Comparison of ENCODE assay signal across 18 cellular contexts in the genomic region with DNA sequence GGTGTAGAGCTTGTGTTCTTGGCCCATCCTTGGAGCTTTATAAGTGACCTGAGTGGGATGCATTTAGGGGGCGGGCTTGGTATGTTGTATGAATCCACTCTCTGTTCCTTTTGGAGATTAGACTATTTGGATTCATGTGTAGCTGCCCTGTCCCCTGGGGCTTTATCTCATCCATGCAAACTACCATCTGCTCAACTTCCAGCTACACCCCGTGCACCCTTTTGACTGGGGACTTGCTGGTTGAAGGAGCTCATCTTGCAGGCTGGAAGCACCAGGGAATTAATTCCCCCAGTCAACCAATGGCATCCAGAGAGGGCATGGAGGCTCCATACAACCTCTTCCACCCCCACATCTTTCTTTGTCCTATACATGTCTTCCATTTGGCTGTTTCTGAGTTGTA. TPM values are rescaled to one million over a fixed set of nuclear protein-coding genes. Genes with fewer than 3 reads are reported as not detected.
DNase-seq lines count a peak whose midpoint lies in the region; ATAC-seq and TF ChIP-seq lines count a peak whose summit lies in the region.
"Had no signal": no experiment of that assay in that cellular context is flagged by ENCODE, and none has a peak within 500 bp of the region (broad histone marks: within the 10 kb centered on the region; RNA-seq: fewer than 3 reads in every experiment).

No MANE protein-coding gene starts in this region.

- no peak overlapping the region for H2AFZ ChIP-seq in mammary epithelial cell (ENCODE audit: low read depth, low read length)

- in situ Hi-C loops in mammary epithelial cell (cut with MboI; ENCODE audit: low sequenced_read_pairs in 2 of 2): no loop called here

- intact Hi-C loops in mammary epithelial cell (cut with micrococcal nuclease): no loop called here

- CTCF ChIA-PET in mammary epithelial cell (lab: Charles Lee; ENCODE audit: low non-redundant PET): no interaction called here

- dilution Hi-C loops in mammary epithelial cell (cut with HindIII; ENCODE audit: low sequenced_read_pairs): no loop called here

- DNase-seq in D341Med (ENCODE audit: low spot score) (peak; percentile 82), NCI-H2171 (lab: John Stamatoyannopoulos, UW) (peak; percentile 55), NCI-H82 (lab: John Stamatoyannopoulos, UW) (peak; percentile 83), endodermal cell (peak; percentile 17), mammary epithelial cell (no peak)
- DNase-seq in stimulated activated CD4-positive, alpha-beta T cell treated with anti-CD3 and anti-CD28 coated beads, Interleukin-12 subunit alpha, Interleukin-12 subunit beta, amount 100 ng/mL, for 4 hours: no peak
- DNase-seq: ACHN; Calu3; CD4-positive, alpha-beta T cell; DND-41; GDM1; HCEC 1CT; HFFc6 had no signal

- no TSS peak for BruUV-seq in mammary epithelial cell (replicated peaks; lab: Mats Ljungman, UMichigan)

- no peak overlapping the region for H3K9ac ChIP-seq in endodermal cell (ENCODE audit: extremely low read depth, low read length, poor library complexity, severe bottlenecking)
- no peak overlapping the region for H3K9ac ChIP-seq in mammary epithelial cell (ENCODE audit: insufficient read depth, low read length)
- H3K9ac ChIP-seq: BLaER1 treated with 17β-estradiol and CSF1 and Interleukin-3, amounts not matched to agents 10 nM and 100 nM had no signal

- no peaks in the 10 kb centered on the region for H3K36me3 Mint-ChIP-seq in endodermal cell (ENCODE audit: low read depth)

- no peaks in the 10 kb centered on the region for H3K4me1 Mint-ChIP-seq in endodermal cell

- H3K27ac Mint-ChIP-seq in endodermal cell: no peak overlapping the region
- H3K27ac Mint-ChIP-seq: CD4-positive, alpha-beta T cell; HFFc6 had no signal

- ATAC-seq in HG02610 (IDR thresholded peaks at IDR 0.05; ENCODE audit: unreplicated experiment) (no peak), GM18868 (IDR thresholded peaks at IDR 0.05; ENCODE audit: unreplicated experiment) (no peak)

- H3K4me3 Mint-ChIP-seq in endodermal cell: no peak overlapping the region
- H3K4me3 Mint-ChIP-seq: CD4-positive, alpha-beta T cell; HFFc6 had no signal

- no peaks in the 10 kb centered on the region for H4K20me1 ChIP-seq in mammary epithelial cell (ENCODE audit: insufficient read depth, low read length)
- H4K20me1 ChIP-seq: BLaER1 treated with 17β-estradiol and CSF1 and Interleukin-3, amounts not matched to agents 10 nM and 100 nM had no signal

- H3K9me3 ChIP-seq in endodermal cell (ENCODE audit: control insufficient read depth, low read length): no peaks in the 10 kb centered on the region
- no peaks in the 10 kb centered on the region for H3K9me3 ChIP-seq in mammary epithelial cell (replicated peaks; ENCODE audit: insufficient read depth, low read length)
- H3K9me3 ChIP-seq: BLaER1 treated with 17β-estradiol and CSF1 and Interleukin-3, amounts not matched to agents 10 nM and 100 nM had no signal

- H3K36me3 ChIP-seq in endodermal cell (ENCODE audit: control insufficient read depth, insufficient read depth, low read length) (no peaks in the 10 kb centered on the region), mammary epithelial cell (ENCODE audit: insufficient read depth, low read length) (no peaks in the 10 kb centered on the region)
- H3K36me3 ChIP-seq: BLaER1 treated with 17β-estradiol and CSF1 and Interleukin-3, amounts not matched to agents 10 nM and 100 nM had no signal

- H3K4me3 ChIP-seq in endodermal cell (ENCODE audit: low read length): no peak overlapping the region
- H3K4me3 ChIP-seq in mammary epithelial cell (replicated peaks in 1 of 3; ENCODE audit: insufficient read depth in 1 of 3, low read depth in 2 of 3, low read length in 3 of 3): no peak overlapping the region
- H3K4me3 ChIP-seq: BLaER1 treated with 17β-estradiol and CSF1 and Interleukin-3, amounts not matched to agents 10 nM and 100 nM had no signal

- peaks cover 52% of the 10 kb centered on the region for H3K27me3 Mint-ChIP-seq in endodermal cell (ENCODE audit: insufficient read depth)
- H3K27me3 Mint-ChIP-seq: CD4-positive, alpha-beta T cell had no signal

- H3K4me1 ChIP-seq in endodermal cell (ENCODE audit: control insufficient read depth, insufficient read depth, low read length) (no peaks in the 10 kb centered on the region), mammary epithelial cell (ENCODE audit: insufficient read depth, low read length) (no peaks in the 10 kb centered on the region)

- WGBS in endodermal cell (ENCODE audit: insufficient coverage in 1 of 2, insufficient read length in 1 of 2), 2 experiments: 67 to 85% methylated on average over 1 to 2 of the region's 2 CpGs
- 59% methylated on average over 2 of the region's 2 CpGs for WGBS in mammary epithelial cell (ENCODE audit: low coverage, missing lambda C conversion rate)

- H3K27me3 ChIP-seq in endodermal cell (ENCODE audit: control insufficient read depth, insufficient read depth, low read length, poor library complexity, severe bottlenecking): peaks cover 5% of the 10 kb centered on the region
- H3K27me3 ChIP-seq in mammary epithelial cell (ENCODE audit: insufficient read depth, low read length): no peaks in the 10 kb centered on the region

- no peak overlapping the region for H3K4me2 ChIP-seq in mammary epithelial cell (ENCODE audit: insufficient read depth, low read depth, low read length)

- H3K9me3 Mint-ChIP-seq in endodermal cell: no peaks in the 10 kb centered on the region
- H3K9me3 Mint-ChIP-seq: CD4-positive, alpha-beta T cell; HFFc6 had no signal

- no peaks in the 10 kb centered on the region for H3K79me2 ChIP-seq in mammary epithelial cell (ENCODE audit: insufficient read depth, low read length)

- H3K27ac ChIP-seq in endodermal cell (ENCODE audit: low read depth, low read length) (no peak overlapping the region), mammary epithelial cell (ENCODE audit: insufficient read depth, low read depth, low read length) (no peak overlapping the region)
- H3K27ac ChIP-seq: BLaER1 treated with 17β-estradiol and CSF1 and Interleukin-3, amounts not matched to agents 10 nM and 100 nM had no signal

- no peak for TF ChIP-seq CTCF in endodermal cell (conservative IDR thresholded peaks at IDR 0.05)
- no peak for TF ChIP-seq CTCF in mammary epithelial cell (conservative IDR thresholded peaks at IDR 0.05 in 1 of 2, IDR thresholded peaks at IDR 0.05 in 1 of 2; ENCODE audit: extremely low read depth in 1 of 2, insufficient read depth in 1 of 2, low read depth in 1 of 2, low read length in 2 of 2)

RNA-seq across cellular contexts. Expression of a gene that starts 6.1 kb away (rescaled TPM):
- not detected for total RNA-seq in endodermal cell
- polyA plus RNA-seq in endodermal cell (2013, experiment 1 of 2): not detected
- not detected for polyA plus RNA-seq in endodermal cell (2013, experiment 2 of 2)
- not detected for total RNA-seq in mammary epithelial cell
- not detected for polyA plus RNA-seq in mammary epithelial cell
- not detected for polyA minus RNA-seq in mammary epithelial cell
- total RNA-seq: Calu3; CD4-positive, alpha-beta T cell; H4; HFFc6 had no signal

RNA-seq across cellular contexts. Expression of a gene that starts 21.8 kb away (rescaled TPM):
- total RNA-seq in endodermal cell: not detected
- polyA plus RNA-seq in endodermal cell (2013, experiment 1 of 2): not detected
- not detected for polyA plus RNA-seq in endodermal cell (2013, experiment 2 of 2)
- not detected for total RNA-seq in mammary epithelial cell
- not detected for polyA plus RNA-seq in mammary epithelial cell
- not detected for polyA minus RNA-seq in mammary epithelial cell
- total RNA-seq: A172; Calu3; CD4-positive, alpha-beta T cell; HFFc6 had no signal

RNA-seq across cellular contexts. Expression of a gene that starts 37.3 kb away (rescaled TPM):
- total RNA-seq in endodermal cell: not detected
- not detected for polyA plus RNA-seq in endodermal cell (2013, experiment 1 of 2)
- not detected for polyA plus RNA-seq in endodermal cell (2013, experiment 2 of 2)
- not detected for total RNA-seq in mammary epithelial cell
- not detected for polyA plus RNA-seq in mammary epithelial cell
- polyA minus RNA-seq in mammary epithelial cell: not detected
- total RNA-seq: A172; Calu3; CD4-positive, alpha-beta T cell; H4; HFFc6 had no signal

Comparison
In these comparisons a context has a peak if more than half of its experiments do, and no peak if none do; other contexts are left out.
1. DNase-seq: peak in D341Med (single experiment), NCI-H2171 (single experiment), NCI-H82 (single experiment) and endodermal cell (single experiment); none in mammary epithelial cell (single experiment) and stimulated activated CD4-positive, alpha-beta T cell treated with anti-CD3 and anti-CD28 coated beads, Interleukin-12 subunit alpha, Interleukin-12 subunit beta, amount 100 ng/mL, for 4 hours (single experiment).